ENCODE assay signal across 8 cellular contexts in genomic region chr17:42025191-42025579, GRCh38. TPM values are rescaled to one million over a fixed set of nuclear protein-coding genes. Genes with fewer than 3 reads are reported as not detected.
A peak's percentile ranks its signal among the peaks of the same experiment; 100 is the strongest.
DNase-seq lines count a peak whose midpoint lies in the region; FAIRE-seq and TF ChIP-seq lines count a peak whose summit lies in the region.

No MANE protein-coding gene starts in this region.

- no peak for TF ChIP-seq POLR2A in thyroid gland (IDR thresholded peaks at IDR 0.05)

- H3K4me1 ChIP-seq in astrocyte (ENCODE audit: insufficient read depth, low read length) = peaks cover 26% of the 10 kb centered on the region
- peaks cover 25% of the 10 kb centered on the region for H3K4me1 ChIP-seq in mesenchymal stem cell (ENCODE audit: control insufficient read depth, insufficient read depth, low read depth, low read length)
- H3K4me1 ChIP-seq in thyroid gland = peaks cover 10 to 28% of the 10 kb centered on the region in 2 donors
- peaks cover 3% of the 10 kb centered on the region for H3K4me1 ChIP-seq in endodermal cell (ENCODE audit: control insufficient read depth, insufficient read depth, low read length)

- no peak for TF ChIP-seq CTCF in astrocyte (IDR thresholded peaks at IDR 0.05; ENCODE audit: insufficient read depth, low read depth, low read length)
- no peak for TF ChIP-seq CTCF in thyroid gland (IDR thresholded peaks at IDR 0.05)
- no peak for TF ChIP-seq CTCF in endodermal cell (conservative IDR thresholded peaks at IDR 0.05)

- no peak overlapping the region for H2BK120ac ChIP-seq in mesenchymal stem cell (ENCODE audit: low read depth, low read length)

- intact Hi-C loops in thyroid gland (cut with DNase I) = no loop called here

- H3K79me1 ChIP-seq in mesenchymal stem cell (replicated peaks; ENCODE audit: low read length, poor library complexity, severe bottlenecking) = peaks cover 12% of the 10 kb centered on the region

- peak overlapping the region in 1 of 2 experiments; percentile 27 for H3K14ac ChIP-seq in mesenchymal stem cell (ENCODE audit: low read length in 2 of 2)

- H3K79me2 ChIP-seq in astrocyte (ENCODE audit: insufficient read depth, low read length) = peaks cover 15% of the 10 kb centered on the region

- H2AFZ ChIP-seq in astrocyte (ENCODE audit: low read depth, low read length) (no peak overlapping the region), mesenchymal stem cell (ENCODE audit: low read depth, low read length) (no peak overlapping the region)

- peak overlapping the region; percentile 76 for H4K8ac ChIP-seq in mesenchymal stem cell (ENCODE audit: low read length)

- H3K4me2 ChIP-seq in astrocyte (ENCODE audit: low read length) = peak overlapping the region; percentile 62
- peak overlapping the region; percentile 4 for H3K4me2 ChIP-seq in mesenchymal stem cell (ENCODE audit: low read length, poor library complexity, severe bottlenecking)

- H3K27ac ChIP-seq in astrocyte (ENCODE audit: low read depth, low read length) = peak overlapping the region; percentile 23
- peak overlapping the region; percentile 70 for H3K27ac ChIP-seq in mesenchymal stem cell (ENCODE audit: low read length, poor library complexity, severe bottlenecking)
- peak overlapping the region in 2 of 3 donors; percentile 8 to 17 for H3K27ac ChIP-seq in thyroid gland
- no peak overlapping the region for H3K27ac ChIP-seq in endodermal cell (ENCODE audit: low read depth, low read length)

- peak overlapping the region; percentile 91 for H3K27ac Mint-ChIP-seq in astrocyte (ENCODE audit: unreplicated experiment)
- H3K27ac Mint-ChIP-seq in endodermal cell = no peak overlapping the region

- H3K23ac ChIP-seq in mesenchymal stem cell (ENCODE audit: low read length in 2 of 2) = no peak overlapping the region

- H3K27me3 ChIP-seq in astrocyte (ENCODE audit: insufficient read depth, low read length) (peaks cover 3% of the 10 kb centered on the region), mesenchymal stem cell (ENCODE audit: control insufficient read depth in 1 of 2, insufficient read depth in 1 of 2, low read length in 2 of 2) (peaks cover 8 to 9% of the 10 kb centered on the region in 2 experiments), thyroid gland (no peaks in the 10 kb centered on the region), endodermal cell (ENCODE audit: control insufficient read depth, insufficient read depth, low read length, poor library complexity, severe bottlenecking) (no peaks in the 10 kb centered on the region)

- peak overlapping the region in 1 of 2 experiments; percentile 51 for H2BK12ac ChIP-seq in mesenchymal stem cell (ENCODE audit: low read length in 2 of 2)

- peaks cover 11% of the 10 kb centered on the region for H3K36me3 Mint-ChIP-seq in astrocyte (ENCODE audit: low read depth, unreplicated experiment)
- peaks cover 32% of the 10 kb centered on the region for H3K36me3 Mint-ChIP-seq in endodermal cell (ENCODE audit: low read depth)

- WGBS in mesenchymal stem cell = 76% methylated on average over 8 of the region's 8 CpGs
- 59 to 64% methylated on average over 8 of the region's 8 CpGs for WGBS in thyroid gland, 2 donors
- WGBS in endodermal cell (ENCODE audit: insufficient coverage in 1 of 2, insufficient read length in 1 of 2), 2 experiments = 77 to 90% methylated on average over 6 to 8 of the region's 8 CpGs

- H3K27me3 Mint-ChIP-seq in astrocyte (ENCODE audit: low read depth, unreplicated experiment) (no peaks in the 10 kb centered on the region), endodermal cell (ENCODE audit: insufficient read depth) (no peaks in the 10 kb centered on the region)

- no peak overlapping the region for H2BK15ac ChIP-seq in mesenchymal stem cell (ENCODE audit: low read depth, poor library complexity, severe bottlenecking)

- H2BK5ac ChIP-seq in mesenchymal stem cell (ENCODE audit: low read depth, low read length, poor library complexity, severe bottlenecking) = no peak overlapping the region

- H3K4ac ChIP-seq in mesenchymal stem cell (ENCODE audit: low read depth in 1 of 2, low read length in 2 of 2) = peak overlapping the region in 1 of 2 experiments; percentile 67

- H3K4me3 Mint-ChIP-seq in astrocyte (ENCODE audit: unreplicated experiment) (peak overlapping the region; percentile 76), endodermal cell (no peak overlapping the region)

- H4K91ac ChIP-seq in mesenchymal stem cell (ENCODE audit: low read length) = peak overlapping the region; percentile 70

- peaks cover 10% of the 10 kb centered on the region for H3K36me3 ChIP-seq in astrocyte (ENCODE audit: insufficient read depth, low read length)
- H3K36me3 ChIP-seq in mesenchymal stem cell (ENCODE audit: control insufficient read depth in 1 of 2, insufficient read depth in 2 of 2, low read depth in 1 of 2, low read length in 2 of 2) = peaks cover 27 to 29% of the 10 kb centered on the region in 2 experiments
- peaks cover 20 to 21% of the 10 kb centered on the region in 2 donors for H3K36me3 ChIP-seq in thyroid gland
- peaks cover 39% of the 10 kb centered on the region for H3K36me3 ChIP-seq in endodermal cell (ENCODE audit: control insufficient read depth, insufficient read depth, low read length)

- H3K9me3 Mint-ChIP-seq in astrocyte (ENCODE audit: unreplicated experiment) (peaks cover 2% of the 10 kb centered on the region), endodermal cell (no peaks in the 10 kb centered on the region)

- FAIRE-seq in astrocyte (lab: Jason Lieb, UNC) = no peak

- H3K9ac ChIP-seq in astrocyte (ENCODE audit: low read length) (peak overlapping the region; percentile 6), mesenchymal stem cell (ENCODE audit: low read length) (peak overlapping the region; percentile 74), endodermal cell (ENCODE audit: extremely low read depth, low read length, poor library complexity, severe bottlenecking) (no peak overlapping the region)

- H3K4me1 Mint-ChIP-seq in astrocyte (ENCODE audit: low read depth, unreplicated experiment) (peaks cover 34% of the 10 kb centered on the region), endodermal cell (peaks cover 12% of the 10 kb centered on the region)

- peak overlapping the region; percentile 8 for H2AK5ac ChIP-seq in mesenchymal stem cell (ENCODE audit: low read length, severe bottlenecking)

- H3K18ac ChIP-seq in mesenchymal stem cell (ENCODE audit: low read depth in 1 of 2, low read length in 2 of 2) = peak overlapping the region; percentile 23 to 41

- DNase-seq in activated CD8-positive, alpha-beta memory T cell treated with anti-CD3 and anti-CD28 coated beads for 24 hours = peak; percentile 63
- DNase-seq in activated CD8-positive, alpha-beta memory T cell treated with anti-CD3 and anti-CD28 coated beads, Interleukin-2, amount 50 U/mL, for 48 hours = no peak
- DNase-seq in astrocyte (ENCODE audit: low read depth) (no peak), mesenchymal stem cell (no peak), thyroid gland (no peak), DMS 273 treated with DMSO at 0.1 percent for 48 hours (lab: John Stamatoyannopoulos, UW) (no peak), endodermal cell (no peak), SKM-1 treated with dmso at 0.1 percent for 144 hours (lab: John Stamatoyannopoulos, UW; ENCODE audit: unreplicated experiment) (no peak)

- no peak overlapping the region for H3K4me3 ChIP-seq in astrocyte (ENCODE audit: insufficient read depth, low read depth, low read length)
- H3K4me3 ChIP-seq in mesenchymal stem cell (ENCODE audit: insufficient read depth in 1 of 2, low read depth in 1 of 2, low read length in 2 of 2) = peak overlapping the region in 1 of 2 experiments; percentile 12
- no peak overlapping the region for H3K4me3 ChIP-seq in thyroid gland (replicated peaks in 1 of 3)
- no peak overlapping the region for H3K4me3 ChIP-seq in endodermal cell (ENCODE audit: low read length)

- H4K20me1 ChIP-seq in astrocyte (ENCODE audit: insufficient read depth, low read length) = peaks cover 19% of the 10 kb centered on the region

- H3K9me3 ChIP-seq in astrocyte (ENCODE audit: insufficient read depth, low read depth, low read length) (no peaks in the 10 kb centered on the region), mesenchymal stem cell (ENCODE audit: control insufficient read depth, low read length) (no peaks in the 10 kb centered on the region), thyroid gland (no peaks in the 10 kb centered on the region), endodermal cell (ENCODE audit: control insufficient read depth, low read length) (no peaks in the 10 kb centered on the region)

RNA-seq across cellular contexts. Expression of gene NKIRAS2, which starts 5.3 kb away (rescaled TPM):
- total RNA-seq in astrocyte (60.5 and 66.0 TPM in 2 replicates), thyroid gland (10 to 100 TPM; 23.6 to 34.6 (median 26.6) TPM), endodermal cell (10 to 100 TPM; 48.0 to 51.2 TPM)
- 63.3 TPM for polyA plus RNA-seq in mesenchymal stem cell (2013, experiment 1 of 2)
- polyA plus RNA-seq in mesenchymal stem cell (2013, experiment 2 of 2) = 64.3 TPM
- 58.2 TPM for polyA plus RNA-seq in endodermal cell (2013, experiment 1 of 2)
- 53.7 TPM for polyA plus RNA-seq in endodermal cell (2013, experiment 2 of 2)

RNA-seq across cellular contexts. Expression of gene DNAJC7, which starts 7.9 kb away (rescaled TPM):
- total RNA-seq in astrocyte = 82.9 and 96.0 TPM in 2 replicates
- polyA plus RNA-seq in mesenchymal stem cell (2013, experiment 1 of 2) = 73.0 TPM
- polyA plus RNA-seq in mesenchymal stem cell (2013, experiment 2 of 2) = 69.4 TPM
- total RNA-seq in thyroid gland = 10 to 100 TPM; 62.6 to 84.0 (median 65.6) TPM
- total RNA-seq in endodermal cell = 100 to 1,000 TPM; 112 to 116 TPM
- polyA plus RNA-seq in endodermal cell (2013, experiment 1 of 2) = 90.7 TPM
- polyA plus RNA-seq in endodermal cell (2013, experiment 2 of 2) = 88.3 TPM

RNA-seq across cellular contexts. Expression of gene C17orf113, which starts 25.2 kb away (rescaled TPM):
- total RNA-seq in astrocyte = 0.19 and 0.23 TPM in 2 replicates
- 0.21 TPM for polyA plus RNA-seq in mesenchymal stem cell (2013, experiment 1 of 2)
- 0.16 TPM for polyA plus RNA-seq in mesenchymal stem cell (2013, experiment 2 of 2)
- total RNA-seq in thyroid gland = 1 to 10 TPM; 1.2 to 3.7 (median 2.1) TPM
- 1 to 10 TPM; 1.7 to 2.9 TPM for total RNA-seq in endodermal cell
- 2.2 TPM for polyA plus RNA-seq in endodermal cell (2013, experiment 1 of 2)
- 2.2 TPM for polyA plus RNA-seq in endodermal cell (2013, experiment 2 of 2)

RNA-seq across cellular contexts. Expression of gene CNP, which starts 58.6 kb away (rescaled TPM):
- total RNA-seq in astrocyte (169 and 177 TPM in 2 replicates), thyroid gland (10 to 100 TPM; 41.8 to 65.2 (median 53.8) TPM), endodermal cell (10 to 100 TPM; 64.3 to 79.6 TPM)
- polyA plus RNA-seq in mesenchymal stem cell (2013, experiment 1 of 2) = 51.3 TPM
- polyA plus RNA-seq in mesenchymal stem cell (2013, experiment 2 of 2) = 50.8 TPM
- polyA plus RNA-seq in endodermal cell (2013, experiment 1 of 2) = 57.7 TPM
- polyA plus RNA-seq in endodermal cell (2013, experiment 2 of 2) = 55.6 TPM
